In genomic region chr7:137878333-137878961, GRCh38 we compare ENCODE assay signal across 10 cellular contexts. TPM values are rescaled to one million over a fixed set of nuclear protein-coding genes. Genes with fewer than 3 reads are reported as not detected.
DNase-seq lines count a peak whose midpoint lies in the region; ATAC-seq and TF ChIP-seq lines count a peak whose summit lies in the region.
"Had no signal": no experiment of that assay in that cellular context is flagged by ENCODE, and none has a peak within 500 bp of the region (broad histone marks: within the 10 kb centered on the region; RNA-seq: fewer than 3 reads in every experiment).

No MANE protein-coding gene starts in this region.

- H3K4me3 ChIP-seq in cardiac fibroblast (replicated peaks in 1 of 2; ENCODE audit: low read depth in 2 of 2, low read length in 2 of 2) (no peak overlapping the region), left lung (no peak overlapping the region), smooth muscle cell (no peak overlapping the region)

- WGBS in smooth muscle cell (ENCODE audit: low lambda C conversion rate) = 68% methylated on average over 8 of the region's 8 CpGs

- H3K27ac Mint-ChIP-seq in HFFc6 = peak overlapping the region; percentile 92
- H3K27ac Mint-ChIP-seq: activated naive CD8-positive, alpha-beta T cell treated with anti-CD3 and anti-CD28 coated beads, Interleukin-2, amount 10 ng/mL, durations not matched to agents 7 days and 5 days had no signal

- H3K4me1 ChIP-seq in left lung (peaks cover 0 to 9% of the 10 kb centered on the region in 2 donors), smooth muscle cell (ENCODE audit: low read depth) (peaks cover 49% of the 10 kb centered on the region)

- H4K20me1 ChIP-seq in smooth muscle cell (ENCODE audit: low read depth) = no peaks in the 10 kb centered on the region

- H3K27me3 Mint-ChIP-seq in HFFc6 (ENCODE audit: insufficient read depth) = peaks cover 10% of the 10 kb centered on the region
- H3K27me3 Mint-ChIP-seq: activated naive CD8-positive, alpha-beta T cell treated with anti-CD3 and anti-CD28 coated beads, Interleukin-2, amount 10 ng/mL, durations not matched to agents 7 days and 5 days had no signal

- intact Hi-C loops in left lung (cut with DNase I) = no loop called here

- H3K36me3 Mint-ChIP-seq in HFFc6 (ENCODE audit: low read depth) = peaks cover 54% of the 10 kb centered on the region

- no peaks in the 10 kb centered on the region for H3K79me2 ChIP-seq in smooth muscle cell (ENCODE audit: low read depth)

- H3K9ac ChIP-seq in smooth muscle cell (ENCODE audit: low read depth) = peak overlapping the region; percentile 89

- H3K4me3 Mint-ChIP-seq in HFFc6 = peak overlapping the region; percentile 47
- H3K4me3 Mint-ChIP-seq: activated naive CD8-positive, alpha-beta T cell treated with anti-CD3 and anti-CD28 coated beads, Interleukin-2, amount 10 ng/mL, durations not matched to agents 7 days and 5 days had no signal

- peak overlapping the region; percentile 35 to 39 for H3K27ac ChIP-seq in left lung
- peak overlapping the region; percentile 97 for H3K27ac ChIP-seq in smooth muscle cell (ENCODE audit: low read depth)

- H2AFZ ChIP-seq in smooth muscle cell (ENCODE audit: low read depth) = no peak overlapping the region

- H3K4me2 ChIP-seq in smooth muscle cell = peak overlapping the region; percentile 65

- peaks cover 98% of the 10 kb centered on the region for H3K4me1 Mint-ChIP-seq in HFFc6 (ENCODE audit: low read depth)

- H3F3A ChIP-seq in smooth muscle cell (ENCODE audit: low read depth) = peaks cover 29% of the 10 kb centered on the region

- H3K36me3 ChIP-seq in left lung (peaks cover 0 to 87% of the 10 kb centered on the region in 2 donors), smooth muscle cell (ENCODE audit: low read depth) (peaks cover 9% of the 10 kb centered on the region)

- DNase-seq in HFFc6 (peak; percentile 23), cardiac fibroblast (ENCODE audit: low read depth in 2 of 2) (peak; percentile 54 to 77), left lung (peak in 1 of 2 donors; percentile 68), smooth muscle cell (lab: John Stamatoyannopoulos, UW; ENCODE audit: unreplicated experiment) (no peak), DMS153 treated with DMSO at 0.1 percent for 48 hours (lab: John Stamatoyannopoulos, UW; ENCODE audit: unreplicated experiment) (no peak), COLO829 (ENCODE audit: low spot score) (no peak)
- DNase-seq in activated T-cell treated with anti-CD3 and anti-CD28 coated beads, Interleukin-2, amount 50 U/mL, for 48 hours = no peak
- no peak for DNase-seq in activated CD4-positive, CD25-positive, alpha-beta regulatory T cell treated with anti-CD3 and anti-CD28 coated beads, Interleukin-2, amount 50 U/mL, for 72 hours
- DNase-seq: activated naive CD8-positive, alpha-beta T cell treated with anti-CD3 and anti-CD28 coated beads, Interleukin-2, amount 10 ng/mL, durations not matched to agents 7 days and 5 days; occipital lobe had no signal

- H3K27me3 ChIP-seq in left lung (no peaks in the 10 kb centered on the region), smooth muscle cell (ENCODE audit: low read depth) (no peaks in the 10 kb centered on the region)

- no peaks in the 10 kb centered on the region for H3K9me3 ChIP-seq in left lung
- no peaks in the 10 kb centered on the region for H3K9me3 ChIP-seq in smooth muscle cell (replicated peaks; ENCODE audit: low read depth)

- TF ChIP-seq CTCF in HFFc6 (IDR thresholded peaks at IDR 0.05) (no peak), cardiac fibroblast (IDR thresholded peaks at IDR 0.05; ENCODE audit: low read depth, low read length) (no peak), left lung (IDR thresholded peaks at IDR 0.05) (no peak), smooth muscle cell (IDR thresholded peaks at IDR 0.05; ENCODE audit: borderline replicate concordance, insufficient read depth, poor library complexity, severe bottlenecking) (no peak)

- H3K9me3 Mint-ChIP-seq in HFFc6 = no peaks in the 10 kb centered on the region
- H3K9me3 Mint-ChIP-seq: activated naive CD8-positive, alpha-beta T cell treated with anti-CD3 and anti-CD28 coated beads, Interleukin-2, amount 10 ng/mL, durations not matched to agents 7 days and 5 days had no signal

- peak; percentile 60 for ATAC-seq in left lung

RNA-seq across cellular contexts. Expression of gene DGKI, which starts 31.7 kb away (rescaled TPM):
- 1 to 10 TPM; 1.2 to 2.2 (median 1.6) TPM for total RNA-seq in HFFc6 (2021; fragmentation: NEBNext Ultra II Directional; extraction: Animal tissue kit (Norgen Biotek cat#: 25700))
- total RNA-seq in left lung (1 to 10 TPM in 1 of 2 donors, under 1 TPM in 1; 0.68 to 1.4 TPM), smooth muscle cell (3.5 and 6.2 TPM in 2 replicates)
- 1.6 and 2.5 TPM in 2 replicates for polyA plus RNA-seq in smooth muscle cell
- total RNA-seq: activated naive CD8-positive, alpha-beta T cell treated with anti-CD3 and anti-CD28 coated beads, Interleukin-2, amount 10 ng/mL, durations not matched to agents 7 days and 5 days had no signal

Comparison
In these comparisons a context has a peak if more than half of its experiments do, and no peak if none do; other contexts are left out.
1. DNase-seq: peak in HFFc6 (single experiment) and cardiac fibroblast (2 of 2); none in smooth muscle cell (single experiment), activated T-cell treated with anti-CD3 and anti-CD28 coated beads, Interleukin-2, amount 50 U/mL, for 48 hours (0 of 2), DMS153 treated with DMSO at 0.1 percent for 48 hours (single experiment), activated CD4-positive, CD25-positive, alpha-beta regulatory T cell treated with anti-CD3 and anti-CD28 coated beads, Interleukin-2, amount 50 U/mL, for 72 hours (single experiment) and COLO829 (single experiment).